10 cellular contexts compared by ENCODE assay signal in the genomic region with DNA sequence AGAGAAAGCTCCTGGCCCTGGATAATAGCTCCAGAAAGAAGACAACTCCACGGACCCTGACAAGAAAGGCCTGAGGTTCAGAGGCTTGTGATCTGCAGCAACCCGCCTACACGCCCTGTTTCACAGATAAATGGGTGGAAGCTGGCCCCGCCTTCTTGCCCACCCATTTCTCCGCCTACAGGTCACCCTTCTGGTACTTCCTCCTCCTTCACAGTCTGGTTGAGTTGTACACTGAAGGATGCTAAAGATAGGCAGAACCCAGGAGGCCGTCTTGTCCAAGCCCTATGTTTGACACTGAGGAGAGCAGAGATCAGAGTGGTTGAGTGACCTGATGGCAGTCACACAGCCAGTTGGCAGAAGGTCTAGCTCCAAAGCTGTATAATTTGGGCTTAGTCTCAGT. TPM values are rescaled to one million over a fixed set of nuclear protein-coding genes. Genes with fewer than 3 reads are reported as not detected.
A peak's percentile ranks its signal among the peaks of the same experiment; 100 is the strongest.
DNase-seq lines count a peak whose midpoint lies in the region; ATAC-seq, FAIRE-seq and TF ChIP-seq lines count a peak whose summit lies in the region.
"Had no signal": no experiment of that assay in that cellular context is flagged by ENCODE, and none has a peak within 500 bp of the region (broad histone marks: within the 10 kb centered on the region; RNA-seq: fewer than 3 reads in every experiment).

No MANE protein-coding gene starts in this region.

- peak; percentile 35 to 48 for ATAC-seq in natural killer cell treated with Interleukin-12 subunit alpha and Interleukin-12 subunit beta and Interleukin-15 and Interleukin-18, amount 100 ng/mL, for 72 hours
- ATAC-seq in natural killer cell, result no peak

- H3K9ac ChIP-seq in OCI-LY3 (ENCODE audit: low read length), result no peak overlapping the region

- H3K36me3 ChIP-seq in OCI-LY3 (replicated peaks; ENCODE audit: low read depth, low read length), result no peaks in the 10 kb centered on the region

- FAIRE-seq in RCC 7860 (lab: Jason Lieb, UNC), result no peak

- H3K27ac Mint-ChIP-seq in natural killer cell treated with Interleukin-12 subunit alpha and Interleukin-12 subunit beta and Interleukin-15 and Interleukin-18, amount 100 ng/mL, for 72 hours, result no peak overlapping the region
- no peak overlapping the region for H3K27ac Mint-ChIP-seq in natural killer cell
- H3K27ac Mint-ChIP-seq: immature natural killer cell; T-helper 1 cell treated with Interleukin-12 subunit alpha and Interleukin-12 subunit beta and Interleukin-4 antibody, amounts not matched to agents 30 μg/mL and 1 μg/mL, for 36 hours had no signal

- intact Hi-C loops in natural killer cell (cut with micrococcal nuclease), result no loop called here

- no peaks in the 10 kb centered on the region for H3K36me3 Mint-ChIP-seq in natural killer cell treated with Interleukin-12 subunit alpha and Interleukin-12 subunit beta and Interleukin-15 and Interleukin-18, amount 100 ng/mL, for 72 hours
- H3K36me3 Mint-ChIP-seq in natural killer cell, result no peaks in the 10 kb centered on the region
- H3K36me3 Mint-ChIP-seq: immature natural killer cell had no signal

- H3K9me3 ChIP-seq in OCI-LY3 (ENCODE audit: insufficient read depth, low read length), result no peaks in the 10 kb centered on the region

- peak overlapping the region; percentile 45 for H3K4me2 ChIP-seq in OCI-LY3 (ENCODE audit: low read length)

- peaks cover 3 to 20% of the 10 kb centered on the region in 2 donors for H3K27me3 Mint-ChIP-seq in natural killer cell treated with Interleukin-12 subunit alpha and Interleukin-12 subunit beta and Interleukin-15 and Interleukin-18, amount 100 ng/mL, for 72 hours
- H3K27me3 Mint-ChIP-seq in natural killer cell (ENCODE audit: low read depth in 2 of 2), result peaks cover 0 to 10% of the 10 kb centered on the region in 2 donors

- no peaks in the 10 kb centered on the region for H3K4me1 Mint-ChIP-seq in natural killer cell treated with Interleukin-12 subunit alpha and Interleukin-12 subunit beta and Interleukin-15 and Interleukin-18, amount 100 ng/mL, for 72 hours (ENCODE audit: low read depth in 2 of 2)
- H3K4me1 Mint-ChIP-seq in natural killer cell, result no peaks in the 10 kb centered on the region
- H3K4me1 Mint-ChIP-seq: immature natural killer cell had no signal

- no peak for DNase-seq in natural killer cell treated with Interleukin-12 subunit alpha and Interleukin-12 subunit beta and Interleukin-15 and Interleukin-18, amount 100 ng/mL, for 72 hours (ENCODE audit: low spot score)
- DNase-seq in natural killer cell, result no peak
- peak; percentile 31 for DNase-seq in activated T-helper 9 cell treated with anti-CD3 and anti-CD28 coated beads, Interleukin-2, amount 50 U/mL, for 16 hours (ENCODE audit: low read depth)
- DNase-seq in stimulated activated CD8-positive, alpha-beta memory T cell treated with anti-CD3 and anti-CD28 coated beads, Interleukin-2, amount 100 ng/mL, for 48 hours (ENCODE audit: low read depth in 2 of 2), result peak; percentile 26 to 53
- no peak for DNase-seq in kidney tubule cell (ENCODE audit: low spot score)
- no peak for DNase-seq in RCC 7860 (ENCODE audit: low spot score)
- DNase-seq in HEK293T (ENCODE audit: extremely low spot score), result no peak

- TF ChIP-seq CTCF in natural killer cell (IDR thresholded peaks at IDR 0.05), result no peak
- no peak for TF ChIP-seq CTCF in OCI-LY3 (IDR thresholded peaks at IDR 0.05; ENCODE audit: low read depth, low read length)

- H3K4me1 ChIP-seq in OCI-LY3 (ENCODE audit: low read length), result peaks cover 13% of the 10 kb centered on the region

- no peaks in the 10 kb centered on the region for H3K9me3 Mint-ChIP-seq in natural killer cell treated with Interleukin-12 subunit alpha and Interleukin-12 subunit beta and Interleukin-15 and Interleukin-18, amount 100 ng/mL, for 72 hours
- H3K9me3 Mint-ChIP-seq in natural killer cell, result no peaks in the 10 kb centered on the region
- H3K9me3 Mint-ChIP-seq: T-helper 1 cell treated with Interleukin-12 subunit alpha and Interleukin-12 subunit beta and Interleukin-4 antibody, amounts not matched to agents 30 μg/mL and 1 μg/mL, for 36 hours had no signal

- H2AFZ ChIP-seq in OCI-LY3 (ENCODE audit: low read depth, low read length), result peak overlapping the region; percentile 62

- H3K27ac ChIP-seq in OCI-LY3 (ENCODE audit: low read length), result no peak overlapping the region

- H4K20me1 ChIP-seq in OCI-LY3 (ENCODE audit: insufficient read depth, low read length), result no peaks in the 10 kb centered on the region

- POLR2A ChIA-PET in HEK293T (lab: Yijun Ruan, JAX), result no interaction called here

- CTCF ChIA-PET in HEK293T (lab: Yijun Ruan, JAX), result interaction anchor here (0.5 kb wide), 1 partner anchor 27 kb away, joined by 3 read pairs; no protein-coding TSS in a partner anchor

- H3K4me3 Mint-ChIP-seq in natural killer cell treated with Interleukin-12 subunit alpha and Interleukin-12 subunit beta and Interleukin-15 and Interleukin-18, amount 100 ng/mL, for 72 hours, result no peak overlapping the region
- no peak overlapping the region for H3K4me3 Mint-ChIP-seq in natural killer cell
- H3K4me3 Mint-ChIP-seq: immature natural killer cell; T-helper 1 cell treated with Interleukin-12 subunit alpha and Interleukin-12 subunit beta and Interleukin-4 antibody, amounts not matched to agents 30 μg/mL and 1 μg/mL, for 36 hours had no signal

- no peaks in the 10 kb centered on the region for H3K79me2 ChIP-seq in OCI-LY3 (ENCODE audit: low read length)

- peak overlapping the region; percentile 4; the same call in 1 of the 2 replicates for H3K4me3 ChIP-seq in OCI-LY3 (ENCODE audit: low read length)

- H3K27me3 ChIP-seq in OCI-LY3 (ENCODE audit: low read depth, low read length), result no peaks in the 10 kb centered on the region

TF ChIP-seq in HEK293T, 16 proteins besides CTCF, POLR2A, EP300 and RAD21:
- TF ChIP-seq ELF4 (IDR thresholded peaks at IDR 0.05) (no peak), HDGF (IDR thresholded peaks at IDR 0.05; ENCODE audit: borderline replicate concordance) (no peak), BHLHE40 (IDR thresholded peaks at IDR 0.05; ENCODE audit: borderline replicate concordance) (no peak), TARDBP (IDR thresholded peaks at IDR 0.05) (no peak), CTBP1 (IDR thresholded peaks at IDR 0.05; ENCODE audit: borderline replicate concordance) (no peak), FOXK2 (IDR thresholded peaks at IDR 0.05) (no peak), SUZ12 (IDR thresholded peaks at IDR 0.05) (no peak), LEF1 (IDR thresholded peaks at IDR 0.05; ENCODE audit: borderline replicate concordance) (no peak), SP1 (IDR thresholded peaks at IDR 0.05) (no peak)
- TF ChIP-seq, protein P1, sequence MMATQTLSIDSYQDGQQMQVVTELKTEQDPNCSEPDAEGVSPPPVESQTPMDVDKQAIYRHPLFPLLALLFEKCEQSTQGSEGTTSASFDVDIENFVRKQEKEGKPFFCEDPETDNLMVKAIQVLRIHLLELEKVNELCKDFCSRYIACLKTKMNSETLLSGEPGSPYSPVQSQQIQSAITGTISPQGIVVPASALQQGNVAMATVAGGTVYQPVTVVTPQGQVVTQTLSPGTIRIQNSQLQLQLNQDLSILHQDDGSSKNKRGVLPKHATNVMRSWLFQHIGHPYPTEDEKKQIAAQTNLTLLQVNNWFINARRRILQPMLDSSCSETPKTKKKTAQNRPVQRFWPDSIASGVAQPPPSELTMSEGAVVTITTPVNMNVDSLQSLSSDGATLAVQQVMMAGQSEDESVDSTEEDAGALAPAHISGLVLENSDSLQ (IDR thresholded peaks at IDR 0.05), result no peak

RNA-seq across cellular contexts. Expression of gene MDGA1, which starts 34.2 kb away (rescaled TPM):
- 1 to 10 TPM in 1 of 2 donors, under 1 TPM in 1; 0.56 to 5.2 TPM for total RNA-seq in natural killer cell treated with Interleukin-12 subunit alpha and Interleukin-12 subunit beta and Interleukin-15 and Interleukin-18, amount 100 ng/mL, for 72 hours
- total RNA-seq in natural killer cell, result 10 to 100 TPM in 2 of 3 donors, under 1 TPM in 1; 0.53 to 24.2 (median 16.7) TPM

Comparison
In these comparisons a context has a peak if more than half of its experiments do, and no peak if none do; other contexts are left out.
1. ATAC-seq: peak in natural killer cell treated with Interleukin-12 subunit alpha and Interleukin-12 subunit beta and Interleukin-15 and Interleukin-18, amount 100 ng/mL, for 72 hours (2 of 2); none in natural killer cell (0 of 3).
2. DNase-seq: peak in activated T-helper 9 cell treated with anti-CD3 and anti-CD28 coated beads, Interleukin-2, amount 50 U/mL, for 16 hours (single experiment) and stimulated activated CD8-positive, alpha-beta memory T cell treated with anti-CD3 and anti-CD28 coated beads, Interleukin-2, amount 100 ng/mL, for 48 hours (2 of 2); none in natural killer cell treated with Interleukin-12 subunit alpha and Interleukin-12 subunit beta and Interleukin-15 and Interleukin-18, amount 100 ng/mL, for 72 hours (single experiment), natural killer cell (single experiment), kidney tubule cell (single experiment), RCC 7860 (single experiment) and HEK293T (single experiment).